1 cellular context compared by ENCODE assay signal in the genomic region with DNA sequence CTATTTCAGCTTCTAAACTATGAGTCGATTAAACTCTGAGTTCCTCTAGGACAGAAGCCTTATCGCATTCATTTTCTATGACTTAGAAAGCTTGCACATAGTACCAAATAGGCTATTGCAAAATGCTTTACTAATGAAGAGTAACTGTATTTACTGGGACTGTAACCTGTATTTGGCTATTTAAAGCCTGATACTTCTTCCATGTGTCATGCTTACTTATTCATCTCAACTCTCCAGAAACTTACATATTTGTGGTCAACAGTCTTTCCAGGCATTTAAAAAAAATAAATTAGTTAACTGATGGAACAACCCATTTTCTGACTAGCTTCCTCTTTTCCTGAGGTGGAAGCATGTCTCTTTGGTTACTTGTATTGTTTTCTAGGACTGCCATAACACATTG.
TF ChIP-seq lines count a peak whose summit lies in the region.

No MANE protein-coding gene starts in this region.

TF ChIP-seq in HepG2, 621 proteins besides CTCF, POLR2A, EP300 and RAD21 (continued from another document):
- TF ChIP-seq, protein P1, sequence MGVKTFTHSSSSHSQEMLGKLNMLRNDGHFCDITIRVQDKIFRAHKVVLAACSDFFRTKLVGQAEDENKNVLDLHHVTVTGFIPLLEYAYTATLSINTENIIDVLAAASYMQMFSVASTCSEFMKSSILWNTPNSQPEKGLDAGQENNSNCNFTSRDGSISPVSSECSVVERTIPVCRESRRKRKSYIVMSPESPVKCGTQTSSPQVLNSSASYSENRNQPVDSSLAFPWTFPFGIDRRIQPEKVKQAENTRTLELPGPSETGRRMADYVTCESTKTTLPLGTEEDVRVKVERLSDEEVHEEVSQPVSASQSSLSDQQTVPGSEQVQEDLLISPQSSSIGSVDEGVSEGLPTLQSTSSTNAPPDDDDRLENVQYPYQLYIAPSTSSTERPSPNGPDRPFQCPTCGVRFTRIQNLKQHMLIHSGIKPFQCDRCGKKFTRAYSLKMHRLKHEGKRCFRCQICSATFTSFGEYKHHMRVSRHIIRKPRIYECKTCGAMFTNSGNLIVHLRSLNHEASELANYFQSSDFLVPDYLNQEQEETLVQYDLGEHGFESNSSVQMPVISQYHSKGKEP (CRISPR knock-in tag; IDR thresholded peaks at IDR 0.05), result no peak
- TF ChIP-seq KDM5B (CRISPR knock-in tag; IDR thresholded peaks at IDR 0.05; ENCODE audit: borderline replicate concordance) (no peak), ZNF605 (CRISPR knock-in tag; IDR thresholded peaks at IDR 0.05) (no peak), KDM6A (CRISPR knock-in tag; IDR thresholded peaks at IDR 0.05; ENCODE audit: low read depth) (no peak), FOXA3 (CRISPR knock-in tag; IDR thresholded peaks at IDR 0.05) (no peak), HDAC6 (IDR thresholded peaks at IDR 0.05; ENCODE audit: low read depth, low read length) (no peak), NR1H2 (CRISPR knock-in tag; IDR thresholded peaks at IDR 0.05; ENCODE audit: borderline replicate concordance, low read depth) (no peak), TBX2 (CRISPR knock-in tag; IDR thresholded peaks at IDR 0.05; ENCODE audit: borderline replicate concordance) (no peak), ATF7 (IDR thresholded peaks at IDR 0.05) (no peak), ATF7 (CRISPR knock-in tag; IDR thresholded peaks at IDR 0.05) (no peak), ZNF776 (CRISPR knock-in tag; IDR thresholded peaks at IDR 0.05) (no peak), ZNF253 (CRISPR knock-in tag; IDR thresholded peaks at IDR 0.05; ENCODE audit: borderline replicate concordance) (no peak)
- TF ChIP-seq, protein P2, sequence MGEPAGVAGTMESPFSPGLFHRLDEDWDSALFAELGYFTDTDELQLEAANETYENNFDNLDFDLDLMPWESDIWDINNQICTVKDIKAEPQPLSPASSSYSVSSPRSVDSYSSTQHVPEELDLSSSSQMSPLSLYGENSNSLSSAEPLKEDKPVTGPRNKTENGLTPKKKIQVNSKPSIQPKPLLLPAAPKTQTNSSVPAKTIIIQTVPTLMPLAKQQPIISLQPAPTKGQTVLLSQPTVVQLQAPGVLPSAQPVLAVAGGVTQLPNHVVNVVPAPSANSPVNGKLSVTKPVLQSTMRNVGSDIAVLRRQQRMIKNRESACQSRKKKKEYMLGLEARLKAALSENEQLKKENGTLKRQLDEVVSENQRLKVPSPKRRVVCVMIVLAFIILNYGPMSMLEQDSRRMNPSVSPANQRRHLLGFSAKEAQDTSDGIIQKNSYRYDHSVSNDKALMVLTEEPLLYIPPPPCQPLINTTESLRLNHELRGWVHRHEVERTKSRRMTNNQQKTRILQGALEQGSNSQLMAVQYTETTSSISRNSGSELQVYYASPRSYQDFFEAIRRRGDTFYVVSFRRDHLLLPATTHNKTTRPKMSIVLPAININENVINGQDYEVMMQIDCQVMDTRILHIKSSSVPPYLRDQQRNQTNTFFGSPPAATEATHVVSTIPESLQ (CRISPR knock-in tag; conservative IDR thresholded peaks at IDR 0.05), result no peak
- TF ChIP-seq, protein P3, sequence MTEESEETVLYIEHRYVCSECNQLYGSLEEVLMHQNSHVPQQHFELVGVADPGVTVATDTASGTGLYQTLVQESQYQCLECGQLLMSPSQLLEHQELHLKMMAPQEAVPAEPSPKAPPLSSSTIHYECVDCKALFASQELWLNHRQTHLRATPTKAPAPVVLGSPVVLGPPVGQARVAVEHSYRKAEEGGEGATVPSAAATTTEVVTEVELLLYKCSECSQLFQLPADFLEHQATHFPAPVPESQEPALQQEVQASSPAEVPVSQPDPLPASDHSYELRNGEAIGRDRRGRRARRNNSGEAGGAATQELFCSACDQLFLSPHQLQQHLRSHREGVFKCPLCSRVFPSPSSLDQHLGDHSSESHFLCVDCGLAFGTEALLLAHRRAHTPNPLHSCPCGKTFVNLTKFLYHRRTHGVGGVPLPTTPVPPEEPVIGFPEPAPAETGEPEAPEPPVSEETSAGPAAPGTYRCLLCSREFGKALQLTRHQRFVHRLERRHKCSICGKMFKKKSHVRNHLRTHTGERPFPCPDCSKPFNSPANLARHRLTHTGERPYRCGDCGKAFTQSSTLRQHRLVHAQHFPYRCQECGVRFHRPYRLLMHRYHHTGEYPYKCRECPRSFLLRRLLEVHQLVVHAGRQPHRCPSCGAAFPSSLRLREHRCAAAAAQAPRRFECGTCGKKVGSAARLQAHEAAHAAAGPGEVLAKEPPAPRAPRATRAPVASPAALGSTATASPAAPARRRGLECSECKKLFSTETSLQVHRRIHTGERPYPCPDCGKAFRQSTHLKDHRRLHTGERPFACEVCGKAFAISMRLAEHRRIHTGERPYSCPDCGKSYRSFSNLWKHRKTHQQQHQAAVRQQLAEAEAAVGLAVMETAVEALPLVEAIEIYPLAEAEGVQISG (CRISPR knock-in tag; IDR thresholded peaks at IDR 0.05), result no peak
- TF ChIP-seq, protein P4, sequence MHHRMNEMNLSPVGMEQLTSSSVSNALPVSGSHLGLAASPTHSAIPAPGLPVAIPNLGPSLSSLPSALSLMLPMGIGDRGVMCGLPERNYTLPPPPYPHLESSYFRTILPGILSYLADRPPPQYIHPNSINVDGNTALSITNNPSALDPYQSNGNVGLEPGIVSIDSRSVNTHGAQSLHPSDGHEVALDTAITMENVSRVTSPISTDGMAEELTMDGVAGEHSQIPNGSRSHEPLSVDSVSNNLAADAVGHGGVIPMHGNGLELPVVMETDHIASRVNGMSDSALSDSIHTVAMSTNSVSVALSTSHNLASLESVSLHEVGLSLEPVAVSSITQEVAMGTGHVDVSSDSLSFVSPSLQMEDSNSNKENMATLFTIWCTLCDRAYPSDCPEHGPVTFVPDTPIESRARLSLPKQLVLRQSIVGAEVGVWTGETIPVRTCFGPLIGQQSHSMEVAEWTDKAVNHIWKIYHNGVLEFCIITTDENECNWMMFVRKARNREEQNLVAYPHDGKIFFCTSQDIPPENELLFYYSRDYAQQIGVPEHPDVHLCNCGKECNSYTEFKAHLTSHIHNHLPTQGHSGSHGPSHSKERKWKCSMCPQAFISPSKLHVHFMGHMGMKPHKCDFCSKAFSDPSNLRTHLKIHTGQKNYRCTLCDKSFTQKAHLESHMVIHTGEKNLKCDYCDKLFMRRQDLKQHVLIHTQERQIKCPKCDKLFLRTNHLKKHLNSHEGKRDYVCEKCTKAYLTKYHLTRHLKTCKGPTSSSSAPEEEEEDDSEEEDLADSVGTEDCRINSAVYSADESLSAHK (CRISPR knock-in tag; IDR thresholded peaks at IDR 0.05; ENCODE audit: borderline replicate concordance), result no peak
TF ChIP-seq in HepG2: peak in this region for 0.
